In the genomic region with DNA sequence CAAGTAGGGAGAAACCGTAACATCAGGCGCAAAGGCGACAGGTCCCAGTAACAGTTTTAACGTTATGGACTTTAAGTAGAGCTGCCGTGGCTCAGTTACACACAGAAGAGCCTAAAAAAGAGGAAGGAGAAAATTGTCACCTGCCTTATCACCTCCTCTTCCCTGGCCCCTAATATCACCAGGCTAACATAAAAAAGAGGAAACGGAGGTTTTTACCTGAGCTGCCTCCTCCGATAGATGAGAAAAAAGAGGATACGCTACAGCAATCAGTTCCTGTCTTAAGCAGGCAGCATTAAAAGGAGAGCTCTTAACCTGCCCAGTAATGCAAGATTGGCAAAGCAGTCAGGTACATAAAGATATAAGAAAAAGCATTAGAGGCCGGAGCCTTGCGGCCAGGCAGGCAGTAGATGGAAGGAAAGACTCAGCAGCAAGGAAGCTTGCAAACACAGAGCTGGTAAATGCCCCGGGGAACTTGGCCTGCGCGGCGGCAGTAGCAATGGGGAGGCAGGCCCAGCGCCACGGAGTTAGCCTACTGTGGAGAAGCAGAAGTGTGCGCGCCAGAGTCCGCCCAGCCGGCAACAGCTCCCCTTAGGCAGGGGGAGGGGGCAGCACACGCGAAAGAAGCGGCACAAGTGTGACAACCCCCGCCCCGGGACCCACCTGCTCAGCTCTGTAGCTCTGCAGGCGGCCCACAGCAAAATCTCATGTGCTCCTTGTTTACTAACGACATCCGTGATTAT, we compare ENCODE assay signal across 11 cellular contexts.
DNase-seq lines count a peak whose midpoint lies in the region; ATAC-seq, FAIRE-seq and TF ChIP-seq lines count a peak whose summit lies in the region.
"Had no signal": no experiment of that assay in that cellular context is flagged by ENCODE, and none has a peak within 500 bp of the region (broad histone marks: within the 10 kb centered on the region; RNA-seq: fewer than 3 reads in every experiment).

No MANE protein-coding gene starts in this region.

- peak overlapping the region; percentile 65 for H3K4me3 ChIP-seq in ACC112 (ENCODE audit: low read depth, low read length)
- no peak overlapping the region for H3K4me3 ChIP-seq in naive thymus-derived CD4-positive, alpha-beta T cell (ENCODE audit: low read length)
- no peak overlapping the region for H3K4me3 ChIP-seq in vagina
- H3K4me3 ChIP-seq: HAP-1 had no signal

- CTCF ChIA-PET in naive thymus-derived CD4-positive, alpha-beta T cell (lab: Charles Lee), result no interaction called here

- no peaks in the 10 kb centered on the region for H3K79me2 ChIP-seq in ACC112 (ENCODE audit: control insufficient read depth, insufficient read depth, low read length, unreplicated experiment)

- peaks cover 17% of the 10 kb centered on the region for H3K4me1 Mint-ChIP-seq in endothelial cell (ENCODE audit: unreplicated experiment)
- H3K4me1 Mint-ChIP-seq in naive thymus-derived CD4-positive, alpha-beta T cell, result peaks cover 0 to 19% (median 14%) of the 10 kb centered on the region in 7 donors

- peaks cover 2% of the 10 kb centered on the region for H3K27me3 Mint-ChIP-seq in endothelial cell (ENCODE audit: unreplicated experiment)
- peaks cover 3 to 31% (median 17%) of the 10 kb centered on the region in 5 donors for H3K27me3 Mint-ChIP-seq in naive thymus-derived CD4-positive, alpha-beta T cell

- peak overlapping the region; percentile 68 for H2AFZ ChIP-seq in ACC112 (ENCODE audit: low read length, unreplicated experiment)

- peaks cover 19% of the 10 kb centered on the region; the same call in 1 of the 2 replicates for H3K27me3 ChIP-seq in ACC112 (ENCODE audit: insufficient read depth, low read length)
- no peaks in the 10 kb centered on the region for H3K27me3 ChIP-seq in naive thymus-derived CD4-positive, alpha-beta T cell (ENCODE audit: control insufficient read depth in 2 of 2, insufficient read depth in 2 of 2, low read length in 2 of 2)
- H3K27me3 ChIP-seq in vagina, result no peaks in the 10 kb centered on the region

- H3K27ac ChIP-seq in ACC112 (ENCODE audit: low read depth, low read length), result no peak overlapping the region
- H3K27ac ChIP-seq in naive thymus-derived CD4-positive, alpha-beta T cell (ENCODE audit: low read depth, low read length), result no peak overlapping the region
- H3K27ac ChIP-seq in vagina, result no peak overlapping the region

- DNase-seq in endothelial cell (ENCODE audit: low spot score), result peak; percentile 28
- DNase-seq in naive thymus-derived CD4-positive, alpha-beta T cell, result peak in 1 of 9 donors; percentile 4
- DNase-seq in AML-193 (lab: John Stamatoyannopoulos, UW), result no peak
- no peak for DNase-seq in putamen (ENCODE audit: low spot score)
- DNase-seq in vagina (ENCODE audit: extremely low spot score in 2 of 2), result no peak
- DNase-seq in HTR-8/SVneo (ENCODE audit: insufficient read length, low spot score), result no peak
- DNase-seq: activated CD8-positive, alpha-beta memory T cell treated with anti-CD3 and anti-CD28 coated beads, Interleukin-2, amount 50 U/mL, for 4 hours; kidney glomerular epithelial cell had no signal

- no peaks in the 10 kb centered on the region for H3K36me3 Mint-ChIP-seq in endothelial cell (ENCODE audit: low read depth, unreplicated experiment)
- peaks cover 0 to 7% (median 0%) of the 10 kb centered on the region in 5 donors for H3K36me3 Mint-ChIP-seq in naive thymus-derived CD4-positive, alpha-beta T cell

- no peaks in the 10 kb centered on the region for H3K9me3 ChIP-seq in naive thymus-derived CD4-positive, alpha-beta T cell (ENCODE audit: control insufficient read depth in 2 of 3, low read length in 3 of 3)
- no peaks in the 10 kb centered on the region for H3K9me3 ChIP-seq in vagina
- H3K9me3 ChIP-seq: HAP-1 had no signal

- no peak for TF ChIP-seq POLR2A in vagina (IDR thresholded peaks at IDR 0.05)

- no peak for FAIRE-seq in HTR-8/SVneo (lab: Jason Lieb, UNC)

- intact Hi-C loops in naive thymus-derived CD4-positive, alpha-beta T cell (cut with micrococcal nuclease), result no loop called here
- intact Hi-C loops in vagina (cut with DNase I), result no loop called here

- POLR2A ChIA-PET in naive thymus-derived CD4-positive, alpha-beta T cell (lab: Charles Lee), result no interaction called here

- no peak overlapping the region for H3K27ac Mint-ChIP-seq in endothelial cell (ENCODE audit: unreplicated experiment)
- H3K27ac Mint-ChIP-seq in naive thymus-derived CD4-positive, alpha-beta T cell, result peak overlapping the region in 3 of 9 donors; percentile 31 to 38 (median 37)

- no peaks in the 10 kb centered on the region for H3K36me3 ChIP-seq in ACC112 (ENCODE audit: insufficient read depth, low read length)
- no peaks in the 10 kb centered on the region for H3K36me3 ChIP-seq in naive thymus-derived CD4-positive, alpha-beta T cell (ENCODE audit: control insufficient read depth in 2 of 3, insufficient read depth in 3 of 3, low read length in 3 of 3)
- H3K36me3 ChIP-seq in vagina, result no peaks in the 10 kb centered on the region
- H3K36me3 ChIP-seq: HAP-1 had no signal

- no peaks in the 10 kb centered on the region for H3K9me3 Mint-ChIP-seq in endothelial cell (ENCODE audit: unreplicated experiment)
- peaks cover 0 to 3% (median 0%) of the 10 kb centered on the region in 11 donors for H3K9me3 Mint-ChIP-seq in naive thymus-derived CD4-positive, alpha-beta T cell

- peak; percentile 43 for ATAC-seq in HG02885 (IDR thresholded peaks at IDR 0.05; ENCODE audit: poor library complexity, unreplicated experiment)
- peak; percentile 29 for ATAC-seq in naive thymus-derived CD4-positive, alpha-beta T cell

- H3K4me3 Mint-ChIP-seq in endothelial cell (ENCODE audit: unreplicated experiment), result no peak overlapping the region
- peak overlapping the region in 9 of 10 donors; percentile 45 to 82 (median 69) for H3K4me3 Mint-ChIP-seq in naive thymus-derived CD4-positive, alpha-beta T cell

- TF ChIP-seq CTCF in endothelial cell (IDR thresholded peaks at IDR 0.05; ENCODE audit: unreplicated experiment) (no peak), vagina (IDR thresholded peaks at IDR 0.05) (no peak)

- H3K4me1 ChIP-seq in ACC112 (ENCODE audit: control insufficient read depth, insufficient read depth, low read length, unreplicated experiment) (no peaks in the 10 kb centered on the region), vagina (no peaks in the 10 kb centered on the region)
- H3K4me1 ChIP-seq in naive thymus-derived CD4-positive, alpha-beta T cell (ENCODE audit: control insufficient read depth in 2 of 2, insufficient read depth in 2 of 2, low read length in 2 of 2), result no peaks in the 10 kb centered on the region
- H3K4me1 ChIP-seq: HAP-1 had no signal
